8 cellular contexts compared by ENCODE assay signal in the genomic region with DNA sequence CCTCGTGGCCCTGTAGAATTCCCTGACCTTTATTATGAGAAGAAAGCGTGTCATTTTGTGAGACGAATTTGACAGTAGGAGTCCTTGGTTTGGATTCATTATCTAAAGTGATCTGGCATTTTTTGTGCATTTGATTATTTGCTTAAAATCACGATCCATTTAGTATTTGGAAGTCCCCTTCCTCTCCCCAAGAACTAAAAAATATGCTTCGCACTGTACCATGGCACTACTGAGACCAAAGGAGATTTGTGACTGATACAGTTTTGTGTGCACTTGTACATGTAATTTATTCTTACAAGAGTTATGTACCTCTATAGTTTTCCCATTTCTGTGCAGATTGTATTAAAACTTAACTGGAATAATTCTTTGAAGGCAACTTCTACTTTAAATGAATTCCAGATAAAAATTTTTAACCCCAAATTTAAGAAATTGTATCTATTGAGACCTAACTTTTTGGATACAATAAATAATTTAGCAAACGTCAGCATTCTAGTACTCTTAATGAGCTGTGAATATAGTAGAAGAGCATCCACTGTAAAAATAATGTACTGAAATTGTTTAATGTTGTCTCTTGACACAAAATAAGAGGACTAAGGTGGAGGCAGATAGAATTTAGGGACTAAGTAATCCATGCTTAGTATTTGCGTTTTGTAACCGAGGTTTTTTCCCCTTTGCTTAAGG. TPM values are rescaled to one million over a fixed set of nuclear protein-coding genes. Genes with fewer than 3 reads are reported as not detected.
A peak's percentile ranks its signal among the peaks of the same experiment; 100 is the strongest.
DNase-seq lines count a peak whose midpoint lies in the region; FAIRE-seq and TF ChIP-seq lines count a peak whose summit lies in the region.

No MANE protein-coding gene starts in this region.

- H3K4me3 ChIP-seq in GM12875 (ENCODE audit: low read depth, low read length) (peak overlapping the region; percentile 83), SJCRH30 (peak overlapping the region; percentile 77), fibroblast of lung (replicated peaks in 1 of 4; ENCODE audit: control extremely low read depth in 1 of 4, insufficient read depth in 1 of 4, low read depth in 3 of 4, low read length in 4 of 4) (peak overlapping the region; percentile 76 to 98 (median 90)), skeletal muscle cell (ENCODE audit: low read depth, low read length) (peak overlapping the region; percentile 86)

- FAIRE-seq in frontal cortex (lab: Jason Lieb, UNC) = no peak

- H3K27me3 ChIP-seq in SJCRH30 = no peaks in the 10 kb centered on the region
- H3K27me3 ChIP-seq in fibroblast of lung (ENCODE audit: control insufficient read depth, insufficient read depth, low read length) = no peaks in the 10 kb centered on the region

- no peaks in the 10 kb centered on the region for H3K36me3 ChIP-seq in SJCRH30
- H3K36me3 ChIP-seq in fibroblast of lung (ENCODE audit: control insufficient read depth, insufficient read depth, low read length) = no peaks in the 10 kb centered on the region

- no peaks in the 10 kb centered on the region for H4K20me1 ChIP-seq in fibroblast of lung (ENCODE audit: control insufficient read depth, extremely low read depth, insufficient read depth, low read length)

- no peak overlapping the region for H3K27ac ChIP-seq in SJCRH30
- peak overlapping the region; percentile 26 for H3K27ac ChIP-seq in fibroblast of lung (ENCODE audit: insufficient read depth, low read length)

- H3K4me1 ChIP-seq in SJCRH30 (no peaks in the 10 kb centered on the region), fibroblast of lung (ENCODE audit: control insufficient read depth, extremely low read depth, insufficient read depth, low read length) (peaks cover 2% of the 10 kb centered on the region)

- H3K4me2 ChIP-seq in fibroblast of lung (ENCODE audit: extremely low read depth, insufficient read depth, low read length) = peak overlapping the region; percentile 79

- H3K79me2 ChIP-seq in fibroblast of lung (ENCODE audit: control insufficient read depth, insufficient read depth, low read length) = peaks cover 51% of the 10 kb centered on the region

- no peak for DNase-seq in SJCRH30
- DNase-seq in fibroblast of lung (ENCODE audit: low read depth in 2 of 2) = no peak
- DNase-seq in skeletal muscle cell (ENCODE audit: low read depth) = no peak
- no peak for DNase-seq in frontal cortex (ENCODE audit: low spot score in 2 of 2)
- DNase-seq in stimulated activated CD4-positive, alpha-beta T cell treated with anti-CD3 and anti-CD28 coated beads, Interleukin-2, amount 100 ng/mL, for 24 hours = no peak
- no peak for DNase-seq in DMS79 treated with DMSO at 0.1 percent for 48 hours (lab: John Stamatoyannopoulos, UW)
- DNase-seq in GOT3 (lab: John Stamatoyannopoulos, UW) = no peak

- no peaks in the 10 kb centered on the region for H3K9me3 ChIP-seq in SJCRH30 (replicated peaks)
- no peaks in the 10 kb centered on the region for H3K9me3 ChIP-seq in fibroblast of lung (ENCODE audit: control insufficient read depth, insufficient read depth, low read depth, low read length)

- peak overlapping the region; percentile 85 for H3K9ac ChIP-seq in fibroblast of lung (ENCODE audit: insufficient read depth, low read length)

- TF ChIP-seq CTCF in GM12875 (IDR thresholded peaks at IDR 0.05; ENCODE audit: borderline replicate concordance, insufficient read depth, low read depth, low read length) (no peak), fibroblast of lung (conservative IDR thresholded peaks at IDR 0.05 in 1 of 2, IDR thresholded peaks at IDR 0.05 in 1 of 2; ENCODE audit: low read depth in 1 of 2, low read length in 2 of 2) (no peak)

- H2AFZ ChIP-seq in fibroblast of lung (ENCODE audit: low read length) = no peak overlapping the region

RNA-seq across cellular contexts. Expression of gene MAP3K1, which starts 2.1 kb away (rescaled TPM):
- 11.3 and 11.4 TPM in 2 replicates for total RNA-seq in SJCRH30 (2014; rRNA removed; shearing (Covaris generic))
- total RNA-seq in fibroblast of lung (6.8 and 10.3 TPM in 2 replicates), frontal cortex (22.8 TPM)
- 3.5 and 5.3 TPM in 2 replicates for polyA plus RNA-seq in fibroblast of lung
- 1.6 and 2.4 TPM in 2 replicates for polyA plus RNA-seq in fibroblast of lung (2012)
- 2.4 and 3.8 TPM in 2 replicates for polyA minus RNA-seq in fibroblast of lung (ENCODE audit: low replicate concordance)
